In the genomic region with DNA sequence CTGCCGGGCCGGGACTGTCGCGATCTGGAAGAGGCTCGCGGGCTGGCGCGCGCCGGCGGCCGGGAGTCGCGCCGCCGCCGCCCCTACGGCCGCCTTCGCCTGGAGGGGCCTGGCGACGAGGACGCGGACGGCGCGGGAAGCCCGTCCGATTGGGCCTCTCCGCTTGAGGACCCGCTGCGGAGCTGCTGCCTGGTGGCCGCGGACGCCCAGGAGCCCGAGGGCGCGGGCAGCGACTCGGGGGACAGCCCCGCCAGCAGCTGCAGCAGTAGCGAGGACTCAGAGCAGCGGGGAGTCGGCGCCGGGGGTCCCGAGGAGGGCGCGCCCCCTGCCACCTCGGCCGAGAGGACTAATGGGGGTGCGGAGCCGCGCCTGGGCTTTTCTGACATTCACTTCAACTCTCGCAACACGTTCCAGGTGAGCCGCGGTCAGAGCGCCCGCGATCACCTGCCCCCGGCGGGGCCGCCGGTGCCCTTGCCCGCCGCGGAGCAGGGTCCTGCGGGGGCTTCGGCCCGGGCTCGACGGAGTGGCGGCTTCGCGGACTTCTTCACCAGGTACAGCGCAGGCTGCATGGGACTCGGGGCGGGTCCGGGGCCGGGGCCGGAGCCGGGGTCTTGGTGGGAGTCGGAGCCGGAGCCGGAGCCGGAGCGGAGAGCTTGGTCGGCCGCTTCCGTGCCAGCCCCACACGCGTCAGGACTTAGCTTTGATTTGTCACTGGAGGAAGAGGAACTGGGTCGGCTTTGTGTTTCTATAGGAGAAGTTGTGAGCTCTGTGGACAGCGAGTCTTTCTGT, we compare ENCODE assay signal across 2 cellular contexts.
TF ChIP-seq lines count a peak whose summit lies in the region.

No MANE protein-coding gene starts in this region.

TF ChIP-seq in HEK293, 187 proteins besides CTCF, POLR2A, EP300 and RAD21 (continued from another document and continues in another):
- TF ChIP-seq, protein P1, sequence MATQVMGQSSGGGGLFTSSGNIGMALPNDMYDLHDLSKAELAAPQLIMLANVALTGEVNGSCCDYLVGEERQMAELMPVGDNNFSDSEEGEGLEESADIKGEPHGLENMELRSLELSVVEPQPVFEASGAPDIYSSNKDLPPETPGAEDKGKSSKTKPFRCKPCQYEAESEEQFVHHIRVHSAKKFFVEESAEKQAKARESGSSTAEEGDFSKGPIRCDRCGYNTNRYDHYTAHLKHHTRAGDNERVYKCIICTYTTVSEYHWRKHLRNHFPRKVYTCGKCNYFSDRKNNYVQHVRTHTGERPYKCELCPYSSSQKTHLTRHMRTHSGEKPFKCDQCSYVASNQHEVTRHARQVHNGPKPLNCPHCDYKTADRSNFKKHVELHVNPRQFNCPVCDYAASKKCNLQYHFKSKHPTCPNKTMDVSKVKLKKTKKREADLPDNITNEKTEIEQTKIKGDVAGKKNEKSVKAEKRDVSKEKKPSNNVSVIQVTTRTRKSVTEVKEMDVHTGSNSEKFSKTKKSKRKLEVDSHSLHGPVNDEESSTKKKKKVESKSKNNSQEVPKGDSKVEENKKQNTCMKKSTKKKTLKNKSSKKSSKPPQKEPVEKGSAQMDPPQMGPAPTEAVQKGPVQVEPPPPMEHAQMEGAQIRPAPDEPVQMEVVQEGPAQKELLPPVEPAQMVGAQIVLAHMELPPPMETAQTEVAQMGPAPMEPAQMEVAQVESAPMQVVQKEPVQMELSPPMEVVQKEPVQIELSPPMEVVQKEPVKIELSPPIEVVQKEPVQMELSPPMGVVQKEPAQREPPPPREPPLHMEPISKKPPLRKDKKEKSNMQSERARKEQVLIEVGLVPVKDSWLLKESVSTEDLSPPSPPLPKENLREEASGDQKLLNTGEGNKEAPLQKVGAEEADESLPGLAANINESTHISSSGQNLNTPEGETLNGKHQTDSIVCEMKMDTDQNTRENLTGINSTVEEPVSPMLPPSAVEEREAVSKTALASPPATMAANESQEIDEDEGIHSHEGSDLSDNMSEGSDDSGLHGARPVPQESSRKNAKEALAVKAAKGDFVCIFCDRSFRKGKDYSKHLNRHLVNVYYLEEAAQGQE (tag by site-specific recombination; IDR thresholded peaks at IDR 0.05): no peak
- no peak for TF ChIP-seq ZFP69B (tag by site-specific recombination; IDR thresholded peaks at IDR 0.05)
- TF ChIP-seq, protein P2, sequence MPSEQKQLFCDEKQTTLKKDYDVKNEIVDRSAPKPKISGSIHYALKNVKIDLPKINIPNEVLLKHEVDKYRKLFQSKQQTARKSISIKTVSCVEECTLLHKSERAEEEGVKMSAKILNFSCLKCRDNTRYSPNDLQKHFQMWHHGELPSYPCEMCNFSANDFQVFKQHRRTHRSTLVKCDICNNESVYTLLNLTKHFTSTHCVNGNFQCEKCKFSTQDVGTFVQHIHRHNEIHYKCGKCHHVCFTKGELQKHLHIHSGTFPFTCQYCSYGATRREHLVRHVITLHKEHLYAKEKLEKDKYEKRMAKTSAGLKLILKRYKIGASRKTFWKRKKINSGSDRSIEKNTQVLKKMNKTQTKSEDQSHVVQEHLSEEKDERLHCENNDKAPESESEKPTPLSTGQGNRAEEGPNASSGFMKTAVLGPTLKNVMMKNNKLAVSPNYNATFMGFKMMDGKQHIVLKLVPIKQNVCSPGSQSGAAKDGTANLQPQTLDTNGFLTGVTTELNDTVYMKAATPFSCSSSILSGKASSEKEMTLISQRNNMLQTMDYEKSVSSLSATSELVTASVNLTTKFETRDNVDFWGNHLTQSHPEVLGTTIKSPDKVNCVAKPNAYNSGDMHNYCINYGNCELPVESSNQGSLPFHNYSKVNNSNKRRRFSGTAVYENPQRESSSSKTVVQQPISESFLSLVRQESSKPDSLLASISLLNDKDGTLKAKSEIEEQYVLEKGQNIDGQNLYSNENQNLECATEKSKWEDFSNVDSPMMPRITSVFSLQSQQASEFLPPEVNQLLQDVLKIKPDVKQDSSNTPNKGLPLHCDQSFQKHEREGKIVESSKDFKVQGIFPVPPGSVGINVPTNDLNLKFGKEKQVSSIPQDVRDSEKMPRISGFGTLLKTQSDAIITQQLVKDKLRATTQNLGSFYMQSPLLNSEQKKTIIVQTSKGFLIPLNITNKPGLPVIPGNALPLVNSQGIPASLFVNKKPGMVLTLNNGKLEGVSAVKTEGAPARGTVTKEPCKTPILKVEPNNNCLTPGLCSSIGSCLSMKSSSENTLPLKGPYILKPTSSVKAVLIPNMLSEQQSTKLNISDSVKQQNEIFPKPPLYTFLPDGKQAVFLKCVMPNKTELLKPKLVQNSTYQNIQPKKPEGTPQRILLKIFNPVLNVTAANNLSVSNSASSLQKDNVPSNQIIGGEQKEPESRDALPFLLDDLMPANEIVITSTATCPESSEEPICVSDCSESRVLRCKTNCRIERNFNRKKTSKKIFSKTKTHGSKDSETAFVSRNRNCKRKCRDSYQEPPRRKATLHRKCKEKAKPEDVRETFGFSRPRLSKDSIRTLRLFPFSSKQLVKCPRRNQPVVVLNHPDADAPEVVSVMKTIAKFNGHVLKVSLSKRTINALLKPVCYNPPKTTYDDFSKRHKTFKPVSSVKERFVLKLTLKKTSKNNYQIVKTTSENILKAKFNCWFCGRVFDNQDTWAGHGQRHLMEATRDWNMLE (tag by site-specific recombination; conservative IDR thresholded peaks at IDR 0.05; ENCODE audit: low read depth): no peak
- no peak for TF ChIP-seq ZNF48 (tag by site-specific recombination; IDR thresholded peaks at IDR 0.05)
- TF ChIP-seq ZNF354C (tag by site-specific recombination; IDR thresholded peaks at IDR 0.05; ENCODE audit: borderline replicate concordance, low read depth): no peak
- peak; percentile 77 for TF ChIP-seq ZEB2 (tag by site-specific recombination; IDR thresholded peaks at IDR 0.05)
- TF ChIP-seq ZBTB1 (tag by site-specific recombination; IDR thresholded peaks at IDR 0.05): no peak
- TF ChIP-seq, protein P3, sequence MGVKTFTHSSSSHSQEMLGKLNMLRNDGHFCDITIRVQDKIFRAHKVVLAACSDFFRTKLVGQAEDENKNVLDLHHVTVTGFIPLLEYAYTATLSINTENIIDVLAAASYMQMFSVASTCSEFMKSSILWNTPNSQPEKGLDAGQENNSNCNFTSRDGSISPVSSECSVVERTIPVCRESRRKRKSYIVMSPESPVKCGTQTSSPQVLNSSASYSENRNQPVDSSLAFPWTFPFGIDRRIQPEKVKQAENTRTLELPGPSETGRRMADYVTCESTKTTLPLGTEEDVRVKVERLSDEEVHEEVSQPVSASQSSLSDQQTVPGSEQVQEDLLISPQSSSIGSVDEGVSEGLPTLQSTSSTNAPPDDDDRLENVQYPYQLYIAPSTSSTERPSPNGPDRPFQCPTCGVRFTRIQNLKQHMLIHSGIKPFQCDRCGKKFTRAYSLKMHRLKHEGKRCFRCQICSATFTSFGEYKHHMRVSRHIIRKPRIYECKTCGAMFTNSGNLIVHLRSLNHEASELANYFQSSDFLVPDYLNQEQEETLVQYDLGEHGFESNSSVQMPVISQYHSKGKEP (tag by site-specific recombination; IDR thresholded peaks at IDR 0.05): no peak
- TF ChIP-seq, protein P4, sequence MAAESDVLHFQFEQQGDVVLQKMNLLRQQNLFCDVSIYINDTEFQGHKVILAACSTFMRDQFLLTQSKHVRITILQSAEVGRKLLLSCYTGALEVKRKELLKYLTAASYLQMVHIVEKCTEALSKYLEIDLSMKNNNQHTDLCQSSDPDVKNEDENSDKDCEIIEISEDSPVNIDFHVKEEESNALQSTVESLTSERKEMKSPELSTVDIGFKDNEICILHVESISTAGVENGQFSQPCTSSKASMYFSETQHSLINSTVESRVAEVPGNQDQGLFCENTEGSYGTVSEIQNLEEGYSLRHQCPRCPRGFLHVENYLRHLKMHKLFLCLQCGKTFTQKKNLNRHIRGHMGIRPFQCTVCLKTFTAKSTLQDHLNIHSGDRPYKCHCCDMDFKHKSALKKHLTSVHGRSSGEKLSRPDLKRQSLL (tag by site-specific recombination; IDR thresholded peaks at IDR 0.05): peak; percentile 97
- TF ChIP-seq ZNF664 (tag by site-specific recombination; IDR thresholded peaks at IDR 0.05): no peak

TF ChIP-seq in HepG2, 621 proteins besides CTCF, POLR2A, EP300 and RAD21 (continued from another document and continues in another):
- TF ChIP-seq, protein P5, sequence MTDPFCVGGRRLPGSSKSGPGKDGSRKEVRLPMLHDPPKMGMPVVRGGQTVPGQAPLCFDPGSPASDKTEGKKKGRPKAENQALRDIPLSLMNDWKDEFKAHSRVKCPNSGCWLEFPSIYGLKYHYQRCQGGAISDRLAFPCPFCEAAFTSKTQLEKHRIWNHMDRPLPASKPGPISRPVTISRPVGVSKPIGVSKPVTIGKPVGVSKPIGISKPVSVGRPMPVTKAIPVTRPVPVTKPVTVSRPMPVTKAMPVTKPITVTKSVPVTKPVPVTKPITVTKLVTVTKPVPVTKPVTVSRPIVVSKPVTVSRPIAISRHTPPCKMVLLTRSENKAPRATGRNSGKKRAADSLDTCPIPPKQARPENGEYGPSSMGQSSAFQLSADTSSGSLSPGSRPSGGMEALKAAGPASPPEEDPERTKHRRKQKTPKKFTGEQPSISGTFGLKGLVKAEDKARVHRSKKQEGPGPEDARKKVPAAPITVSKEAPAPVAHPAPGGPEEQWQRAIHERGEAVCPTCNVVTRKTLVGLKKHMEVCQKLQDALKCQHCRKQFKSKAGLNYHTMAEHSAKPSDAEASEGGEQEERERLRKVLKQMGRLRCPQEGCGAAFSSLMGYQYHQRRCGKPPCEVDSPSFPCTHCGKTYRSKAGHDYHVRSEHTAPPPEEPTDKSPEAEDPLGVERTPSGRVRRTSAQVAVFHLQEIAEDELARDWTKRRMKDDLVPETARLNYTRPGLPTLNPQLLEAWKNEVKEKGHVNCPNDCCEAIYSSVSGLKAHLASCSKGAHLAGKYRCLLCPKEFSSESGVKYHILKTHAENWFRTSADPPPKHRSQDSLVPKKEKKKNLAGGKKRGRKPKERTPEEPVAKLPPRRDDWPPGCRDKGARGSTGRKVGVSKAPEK (CRISPR knock-in tag; IDR thresholded peaks at IDR 0.05; ENCODE audit: borderline replicate concordance): no peak
- TF ChIP-seq, protein P6, sequence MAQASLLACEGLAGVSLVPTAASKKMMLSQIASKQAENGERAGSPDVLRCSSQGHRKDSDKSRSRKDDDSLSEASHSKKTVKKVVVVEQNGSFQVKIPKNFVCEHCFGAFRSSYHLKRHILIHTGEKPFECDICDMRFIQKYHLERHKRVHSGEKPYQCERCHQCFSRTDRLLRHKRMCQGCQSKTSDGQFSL (CRISPR knock-in tag; IDR thresholded peaks at IDR 0.05): peak; percentile 19; the same call in 1 of the 2 replicates
- TF ChIP-seq ZNF143 (CRISPR knock-in tag; IDR thresholded peaks at IDR 0.05): no peak
- TF ChIP-seq, protein P7, sequence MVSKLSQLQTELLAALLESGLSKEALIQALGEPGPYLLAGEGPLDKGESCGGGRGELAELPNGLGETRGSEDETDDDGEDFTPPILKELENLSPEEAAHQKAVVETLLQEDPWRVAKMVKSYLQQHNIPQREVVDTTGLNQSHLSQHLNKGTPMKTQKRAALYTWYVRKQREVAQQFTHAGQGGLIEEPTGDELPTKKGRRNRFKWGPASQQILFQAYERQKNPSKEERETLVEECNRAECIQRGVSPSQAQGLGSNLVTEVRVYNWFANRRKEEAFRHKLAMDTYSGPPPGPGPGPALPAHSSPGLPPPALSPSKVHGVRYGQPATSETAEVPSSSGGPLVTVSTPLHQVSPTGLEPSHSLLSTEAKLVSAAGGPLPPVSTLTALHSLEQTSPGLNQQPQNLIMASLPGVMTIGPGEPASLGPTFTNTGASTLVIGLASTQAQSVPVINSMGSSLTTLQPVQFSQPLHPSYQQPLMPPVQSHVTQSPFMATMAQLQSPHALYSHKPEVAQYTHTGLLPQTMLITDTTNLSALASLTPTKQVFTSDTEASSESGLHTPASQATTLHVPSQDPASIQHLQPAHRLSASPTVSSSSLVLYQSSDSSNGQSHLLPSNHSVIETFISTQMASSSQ (IDR thresholded peaks at IDR 0.05; ENCODE audit: low read depth): no peak
- TF ChIP-seq, protein P7 (CRISPR knock-in tag; IDR thresholded peaks at IDR 0.05; ENCODE audit: borderline replicate concordance): 0 out of 2 replicates have a peak, but pooled peaks have one; percentile 22
- no peak for TF ChIP-seq ZNF460 (CRISPR knock-in tag; IDR thresholded peaks at IDR 0.05; ENCODE audit: borderline replicate concordance)
- TF ChIP-seq ZSCAN20 (CRISPR knock-in tag; IDR thresholded peaks at IDR 0.05; ENCODE audit: borderline replicate concordance): 0 out of 2 replicates have a peak, but pooled peaks have one; percentile 83
- TF ChIP-seq ZNF782 (CRISPR knock-in tag; IDR thresholded peaks at IDR 0.05; ENCODE audit: borderline replicate concordance): peak; percentile 16; the same call in 1 of the 2 replicates
- TF ChIP-seq KMT2A (CRISPR knock-in tag; IDR thresholded peaks at IDR 0.05): 0 out of 2 replicates have a peak, but pooled peaks have one; percentile 15
- no peak for TF ChIP-seq ATM (IDR thresholded peaks at IDR 0.05; ENCODE audit: borderline replicate concordance)
- peak; percentile 46; the same call in 1 of the 2 replicates for TF ChIP-seq KAT7 (CRISPR knock-in tag; IDR thresholded peaks at IDR 0.05; ENCODE audit: borderline replicate concordance)
- TF ChIP-seq KAT8 (CRISPR knock-in tag; IDR thresholded peaks at IDR 0.05): no peak
- no peak for TF ChIP-seq MED1 (CRISPR knock-in tag; IDR thresholded peaks at IDR 0.05)
- TF ChIP-seq, protein P8, sequence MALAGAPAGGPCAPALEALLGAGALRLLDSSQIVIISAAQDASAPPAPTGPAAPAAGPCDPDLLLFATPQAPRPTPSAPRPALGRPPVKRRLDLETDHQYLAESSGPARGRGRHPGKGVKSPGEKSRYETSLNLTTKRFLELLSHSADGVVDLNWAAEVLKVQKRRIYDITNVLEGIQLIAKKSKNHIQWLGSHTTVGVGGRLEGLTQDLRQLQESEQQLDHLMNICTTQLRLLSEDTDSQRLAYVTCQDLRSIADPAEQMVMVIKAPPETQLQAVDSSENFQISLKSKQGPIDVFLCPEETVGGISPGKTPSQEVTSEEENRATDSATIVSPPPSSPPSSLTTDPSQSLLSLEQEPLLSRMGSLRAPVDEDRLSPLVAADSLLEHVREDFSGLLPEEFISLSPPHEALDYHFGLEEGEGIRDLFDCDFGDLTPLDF (CRISPR knock-in tag; IDR thresholded peaks at IDR 0.05): peak; percentile 38; the same call in 1 of the 2 replicates
- 0 out of 2 replicates have a peak, but pooled peaks have one; percentile 12 for TF ChIP-seq TMF1 (CRISPR knock-in tag; IDR thresholded peaks at IDR 0.05; ENCODE audit: low read depth)
- TF ChIP-seq SOX6 (IDR thresholded peaks at IDR 0.05): no peak
- 0 out of 2 replicates have a peak, but pooled peaks have one; percentile 11 for TF ChIP-seq SOX6 (CRISPR knock-in tag; IDR thresholded peaks at IDR 0.05)
- TF ChIP-seq KDM5A (IDR thresholded peaks at IDR 0.05; ENCODE audit: borderline replicate concordance, low read length): peak; percentile 32; the same call in 1 of the 2 replicates
- peak; percentile 24 for TF ChIP-seq PTBP1 (IDR thresholded peaks at IDR 0.05; ENCODE audit: low read depth, low read length, poor library complexity, severe bottlenecking)
- TF ChIP-seq HMG20A (CRISPR knock-in tag; IDR thresholded peaks at IDR 0.05; ENCODE audit: borderline replicate concordance): no peak
- TF ChIP-seq MIER2 (CRISPR knock-in tag; IDR thresholded peaks at IDR 0.05): no peak
